ENCODE assay signal across 8 cellular contexts in genomic region chr19:17470204-17470841, GRCh38. TPM values are rescaled to one million over a fixed set of nuclear protein-coding genes. Genes with fewer than 3 reads are reported as not detected.
DNase-seq lines count a peak whose midpoint lies in the region; ATAC-seq and FAIRE-seq lines count a peak whose summit lies in the region.

Gene SLC27A1, plus strand, starts transcription at chr19:17470524. Its CDS starts 17 bp downstream, at chr19:17470541.

- peak within 1 kb of the TSS; percentile 89 to 98 (median 94) for H3K4me3 Mint-ChIP-seq in CD8-positive, alpha-beta memory T cell

- peak; percentile 88 to 93 (median 91) for DNase-seq in CD8-positive, alpha-beta memory T cell
- DNase-seq in HS-27A (ENCODE audit: low read depth): peak; percentile 96
- DNase-seq in NK-92 treated with Interleukin-12 subunit alpha and Interleukin-12 subunit beta, amount 100 ng/mL, for 24 hours (lab: John Stamatoyannopoulos, UW): peak; percentile 67
- DNase-seq in activated CD8-positive, alpha-beta memory T cell treated with anti-CD3 and anti-CD28 coated beads, Interleukin-2, amount 50 U/mL, for 4 hours: peak; percentile 91
- DNase-seq in mesenteric fat pad (ENCODE audit: low spot score): peak; percentile 98
- peak; percentile 81 for DNase-seq in stimulated activated CD8-positive, alpha-beta memory T cell treated with anti-CD3 and anti-CD28 coated beads, Interleukin-12 subunit alpha, Interleukin-12 subunit beta, amount 100 ng/mL, for 4 hours (ENCODE audit: low read depth)

- peak within 1 kb of the TSS; percentile 85 to 99 (median 92) for H3K27ac Mint-ChIP-seq in CD8-positive, alpha-beta memory T cell

- no peaks in the 10 kb centered on the region for H3K27me3 ChIP-seq in CD8-positive, alpha-beta memory T cell (ENCODE audit: insufficient read depth, low read length, poor library complexity, severe bottlenecking)

- peak within 1 kb of the TSS; percentile 58 for H3K27ac ChIP-seq in CD8-positive, alpha-beta memory T cell (ENCODE audit: low read depth, low read length)

- no peaks in the 10 kb centered on the region for H3K27me3 Mint-ChIP-seq in CD8-positive, alpha-beta memory T cell

- H3K4me1 ChIP-seq in CD8-positive, alpha-beta memory T cell (ENCODE audit: insufficient read depth, low read length): peaks cover 23% of the 10 kb centered on the region

- CTCF ChIA-PET in CD8-positive, alpha-beta memory T cell (lab: Charles Lee): interaction anchor here (2.6 kb wide), 1 partner anchor 26 kb away, joined by 11 read pairs; no protein-coding TSS in a partner anchor

- peak; percentile 90 for FAIRE-seq in endometrium (lab: Jason Lieb, UNC)

- no peaks in the 10 kb centered on the region for H3K9me3 Mint-ChIP-seq in CD8-positive, alpha-beta memory T cell

- peaks cover 0 to 3% (median 0%) of the 10 kb centered on the region in 3 donors for H3K36me3 Mint-ChIP-seq in CD8-positive, alpha-beta memory T cell

- H3K9me3 ChIP-seq in CD8-positive, alpha-beta memory T cell (ENCODE audit: low read length): no peaks in the 10 kb centered on the region

- ATAC-seq in GM19467 (IDR thresholded peaks at IDR 0.05; ENCODE audit: unreplicated experiment): peak; percentile 73

- H3K4me3 ChIP-seq in CD8-positive, alpha-beta memory T cell (ENCODE audit: low read length): peak within 1 kb of the TSS; percentile 97

- H3K4me1 Mint-ChIP-seq in CD8-positive, alpha-beta memory T cell: peaks cover 21 to 32% (median 24%) of the 10 kb centered on the region in 3 donors

- H3K36me3 ChIP-seq in CD8-positive, alpha-beta memory T cell (ENCODE audit: insufficient read depth, low read length): no peaks in the 10 kb centered on the region

- POLR2A ChIA-PET in CD8-positive, alpha-beta memory T cell (lab: Charles Lee): no interaction called here

RNA-seq across cellular contexts. Expression of gene SLC27A1, which starts in this region (rescaled TPM):
- total RNA-seq in CD8-positive, alpha-beta memory T cell: 1 to 10 TPM; 2.0 to 3.7 TPM
- polyA plus RNA-seq in CD8-positive, alpha-beta memory T cell: 6.6 TPM
- total RNA-seq in mesenteric fat pad: 36.5 TPM

Comparison
In these comparisons a context has a peak if more than half of its experiments do, and no peak if none do; other contexts are left out.
1. Peak in every context shown above with its lines: DNase-seq, ATAC-seq, H3K4me3 ChIP-seq and H3K27ac ChIP-seq.